Comparison of ENCODE assay signal across 1 cellular context in the genomic region with DNA sequence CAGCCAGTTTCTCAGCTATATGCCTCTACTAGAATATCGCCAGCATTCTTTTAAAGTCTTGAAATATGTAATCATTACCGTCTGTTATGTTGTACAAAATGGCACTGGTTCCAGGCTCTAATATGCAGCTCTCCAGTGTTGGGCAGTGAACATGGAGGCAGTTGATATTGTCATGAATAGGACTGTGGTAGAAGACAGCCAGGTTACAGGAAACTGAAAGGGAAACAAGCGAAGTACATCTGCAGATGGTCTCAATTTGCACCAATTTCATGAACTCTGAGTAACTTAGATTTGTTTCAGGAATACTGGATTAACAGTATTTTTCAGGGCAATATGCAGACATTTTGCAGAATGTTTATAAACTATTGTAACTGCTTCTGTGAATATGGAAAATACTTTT.
TF ChIP-seq lines count a peak whose summit lies in the region.

No MANE protein-coding gene starts in this region.

TF ChIP-seq in GM12891, 5 proteins besides CTCF, POLR2A, EP300 and RAD21:
- no peak for TF ChIP-seq PAX5 (IDR thresholded peaks at IDR 0.05; ENCODE audit: insufficient read depth, low read length, severe bottlenecking)
